Comparison of ENCODE assay signal across 19 cellular contexts in the genomic region with DNA sequence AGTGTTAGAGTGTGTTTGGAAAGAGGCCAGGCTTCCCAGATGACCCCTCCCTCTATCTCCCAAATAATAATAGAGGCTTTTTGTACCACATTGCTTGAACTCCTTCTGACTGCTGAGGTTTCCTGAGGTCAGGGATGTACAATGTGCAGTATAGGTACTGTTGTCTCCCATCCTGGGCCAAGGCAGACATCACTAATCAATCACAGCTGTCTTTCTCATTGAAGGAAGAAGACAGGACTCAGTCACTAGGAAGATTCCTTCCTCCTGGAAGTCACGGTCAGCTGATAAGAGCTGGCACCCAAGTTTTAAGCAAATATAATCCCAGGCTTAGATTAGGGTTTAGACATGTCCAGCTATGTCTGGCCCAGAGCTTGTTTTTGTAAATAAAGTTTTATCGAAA.
DNase-seq lines count a peak whose midpoint lies in the region; ATAC-seq, FAIRE-seq and TF ChIP-seq lines count a peak whose summit lies in the region.
"Had no signal": no experiment of that assay in that cellular context is flagged by ENCODE, and none has a peak within 500 bp of the region (broad histone marks: within the 10 kb centered on the region; RNA-seq: fewer than 3 reads in every experiment).

No MANE protein-coding gene starts in this region.

- peak overlapping the region; percentile 54; the same call in 2 of the 3 replicates for H3K4me2 ChIP-seq in A549
- H3K4me2 ChIP-seq in HCT116 (ENCODE audit: low read length) = peak overlapping the region; percentile 64
- H3K4me2 ChIP-seq in K562 (ENCODE audit: insufficient read depth, low read length) = no peak overlapping the region

- WGBS in A549 (ENCODE audit: missing lambda C conversion rate) = 43% methylated on average over 2 of the region's 2 CpGs
- WGBS in K562 (ENCODE audit: insufficient coverage, low coverage, missing lambda C conversion rate) = 0% methylated on average over 2 of the region's 2 CpGs

- H3K4me1 ChIP-seq in A549 (peaks cover 94% of the 10 kb centered on the region), HCT116 (ENCODE audit: control insufficient read depth in 1 of 2, insufficient read depth in 2 of 2, low read length in 2 of 2) (peaks cover 64 to 85% of the 10 kb centered on the region in 2 experiments), K562 (replicated peaks in 1 of 2; ENCODE audit: control insufficient read depth in 2 of 2, insufficient read depth in 2 of 2, low read length in 2 of 2) (no peaks in the 10 kb centered on the region)

- H3K4me3 Mint-ChIP-seq in nephron = no peak overlapping the region
- H3K4me3 Mint-ChIP-seq: activated CD4-positive, alpha-beta memory T cell treated with anti-CD3 and anti-CD28 coated beads for 36 hours; activated naive CD4-positive, alpha-beta T cell treated with anti-CD3 and anti-CD28 coated beads, Interleukin-2, amount 50 U/mL, for 24 hours; activated T-cell treated with anti-CD3 and anti-CD28 coated beads, Interleukin-2, amount 50 U/mL, for 24 hours had no signal

- H3K9ac ChIP-seq in HCT116 (ENCODE audit: low read length) (no peak overlapping the region), K562 (ENCODE audit: insufficient read depth in 1 of 2, low read depth in 2 of 2, low read length in 2 of 2) (no peak overlapping the region)

- RAD21 ChIA-PET in HCT116 (lab: Charles Lee; ENCODE audit: low non-redundant PET in 1 of 2, low total read pairs in 2 of 2, uncharacterized antibody in 2 of 2, unreplicated experiment in 2 of 2) = no interaction called here

- H4K20me1 ChIP-seq in HCT116 (ENCODE audit: insufficient read depth) = no peaks in the 10 kb centered on the region
- no peaks in the 10 kb centered on the region for H4K20me1 ChIP-seq in K562 (replicated peaks; ENCODE audit: control insufficient read depth, insufficient read depth, low read length)

- peaks cover 4% of the 10 kb centered on the region for H3K9me3 Mint-ChIP-seq in nephron
- H3K9me3 Mint-ChIP-seq: activated naive CD4-positive, alpha-beta T cell treated with anti-CD3 and anti-CD28 coated beads, Interleukin-2, amount 50 U/mL, for 24 hours had no signal

- in situ Hi-C loops in K562 (cut with MboI) = no loop called here

- no peaks in the 10 kb centered on the region for H3K9me2 ChIP-seq in HCT116 (ENCODE audit: insufficient read depth)

- intact Hi-C loops in HCT116 (cut with micrococcal nuclease) = no loop called here
- intact Hi-C loops in K562 (cut with micrococcal nuclease) = no loop called here

- H3K27ac ChIP-seq in A549 (peak overlapping the region; percentile 94 to 96), HCT116 (ENCODE audit: low read depth, low read length) (peak overlapping the region; percentile 79; the same call in 1 of the 2 replicates), K562 (ENCODE audit: extremely low read depth, low read depth, low read length) (no peak overlapping the region)
- H3K27ac ChIP-seq: neutrophil, VCaP had no signal

- no TSS peak for BruUV-seq in HCT116 (replicated peaks; lab: Mats Ljungman, UMichigan)
- BruUV-seq in K562 (replicated peaks; lab: Mats Ljungman, UMichigan) = no TSS peak

- CTCF ChIA-PET in A549 (lab: Yijun Ruan, JAX) = interaction anchor here (1.4 to 1.6 kb wide), 2 partner anchors 105 to 220 kb away, joined by 3 to 4 read pairs; no protein-coding TSS in a partner anchor
- CTCF ChIA-PET in HCT116 (lab: Charles Lee) = no interaction called here
- CTCF ChIA-PET in K562 (lab: Yijun Ruan, JAX; ENCODE audit: low intra/inter-chr PET ratio) = no interaction called here

- H3K79me2 ChIP-seq in HCT116 (ENCODE audit: insufficient read depth, low read length) (no peaks in the 10 kb centered on the region), K562 (ENCODE audit: control insufficient read depth, insufficient read depth, low read length) (no peaks in the 10 kb centered on the region)

- TF ChIP-seq RAD21 in A549 (conservative IDR thresholded peaks at IDR 0.05 in 1 of 2, IDR thresholded peaks at IDR 0.05 in 1 of 2) = no peak
- no peak for TF ChIP-seq RAD21 in HCT116 (IDR thresholded peaks at IDR 0.05; ENCODE audit: low read depth)
- no peak for TF ChIP-seq RAD21 in K562 (CRISPR knock-in tag; conservative IDR thresholded peaks at IDR 0.05 in 1 of 2, IDR thresholded peaks at IDR 0.05 in 1 of 2)

- ATAC-seq in A549 (no peak), HCT116 (no peak), K562 (no peak)

- H3K9me1 ChIP-seq in K562 (ENCODE audit: control insufficient read depth, insufficient read depth, low read length) = no peaks in the 10 kb centered on the region

- H3K4me1 Mint-ChIP-seq in nephron = peaks cover 58% of the 10 kb centered on the region
- H3K4me1 Mint-ChIP-seq: activated naive CD4-positive, alpha-beta T cell treated with anti-CD3 and anti-CD28 coated beads, Interleukin-2, amount 50 U/mL, for 24 hours had no signal

- H3K27ac Mint-ChIP-seq in nephron = peak overlapping the region in 2 of 3 experiments; percentile 88 to 96
- H3K27ac Mint-ChIP-seq: activated CD4-positive, alpha-beta memory T cell treated with anti-CD3 and anti-CD28 coated beads for 36 hours; activated naive CD4-positive, alpha-beta T cell treated with anti-CD3 and anti-CD28 coated beads, Interleukin-2, amount 50 U/mL, for 24 hours; activated T-cell treated with anti-CD3 and anti-CD28 coated beads, Interleukin-2, amount 50 U/mL, for 24 hours had no signal

- H3K36me3 Mint-ChIP-seq in nephron (ENCODE audit: low read depth) = no peaks in the 10 kb centered on the region
- H3K36me3 Mint-ChIP-seq: activated CD4-positive, alpha-beta memory T cell treated with anti-CD3 and anti-CD28 coated beads for 36 hours; activated naive CD4-positive, alpha-beta T cell treated with anti-CD3 and anti-CD28 coated beads, Interleukin-2, amount 50 U/mL, for 24 hours had no signal

- no peak overlapping the region for H2AFZ ChIP-seq in HCT116 (ENCODE audit: low read depth, low read length, poor library complexity, severe bottlenecking)
- H2AFZ ChIP-seq in K562 (ENCODE audit: low read depth, low read length) = no peak overlapping the region

- peaks cover 3% of the 10 kb centered on the region; the same call in 1 of the 2 replicates for H3K27me3 ChIP-seq in HCT116 (ENCODE audit: insufficient read depth, low read length)
- H3K27me3 ChIP-seq in K562 (ENCODE audit: control insufficient read depth in 2 of 2, insufficient read depth in 2 of 2, low read length in 2 of 2) = no peaks in the 10 kb centered on the region
- H3K27me3 ChIP-seq: upper lobe of left lung had no signal

- POLR2A ChIA-PET in A549 (lab: Yijun Ruan, JAX) (interaction anchor here (1.1 kb wide), 1 partner anchor 217 kb away, joined by 3 read pairs; no protein-coding TSS in a partner anchor), HCT116 (lab: Charles Lee) (no interaction called here), K562 (lab: Yijun Ruan, JAX) (interaction anchor here (0.6 kb wide), 1 partner anchor 271 kb away, joined by 3 read pairs; no protein-coding TSS in a partner anchor)

- H3K36me3 ChIP-seq in HCT116 (ENCODE audit: control insufficient read depth in 1 of 2, insufficient read depth in 2 of 2, low read length in 2 of 2) (no peaks in the 10 kb centered on the region), K562 (ENCODE audit: control insufficient read depth, insufficient read depth, low read length) (no peaks in the 10 kb centered on the region)
- H3K36me3 ChIP-seq: neutrophil, upper lobe of left lung had no signal

- H3K27me3 Mint-ChIP-seq in nephron (ENCODE audit: low read depth) = no peaks in the 10 kb centered on the region

- no peak for TF ChIP-seq POLR2A in A549 (IDR thresholded peaks at IDR 0.05; ENCODE audit: low read length)
- no peak for TF ChIP-seq POLR2A in HCT116 (IDR thresholded peaks at IDR 0.05; ENCODE audit: borderline replicate concordance, extremely low read depth, insufficient read depth, insufficient read length)
- no peak for TF ChIP-seq POLR2A in K562 (conservative IDR thresholded peaks at IDR 0.05)

- TF ChIP-seq CTCF in A549 (IDR thresholded peaks at IDR 0.05) = no peak
- TF ChIP-seq CTCF in HCT116 (IDR thresholded peaks at IDR 0.05 in 2 of 3, conservative IDR thresholded peaks at IDR 0.05 in 1 of 3; ENCODE audit: borderline replicate concordance in 1 of 3, insufficient read depth in 1 of 3, low read depth in 2 of 3, low read length in 2 of 3) = no peak
- no peak for TF ChIP-seq CTCF in K562 (IDR thresholded peaks at IDR 0.05 in 2 of 3, conservative IDR thresholded peaks at IDR 0.05 in 1 of 3; ENCODE audit: insufficient read depth in 2 of 3, low read depth in 1 of 3, low read length in 3 of 3)
- TF ChIP-seq CTCF in nephron (IDR thresholded peaks at IDR 0.05; ENCODE audit: unreplicated experiment in 3 of 3) = no peak

- DNase-seq in A549 (ENCODE audit: low read depth in 1 of 2, low spot score in 1 of 2) (peak in 1 of 2 experiments; percentile 38), HCT116 (ENCODE audit: low read depth, low spot score) (no peak), K562 (ENCODE audit: extremely low read depth in 1 of 4, low spot score in 3 of 4) (no peak), NCI-H1694 treated with DMSO at 0.1 percent for 48 hours (lab: John Stamatoyannopoulos, UW) (no peak), NCI-H524 (lab: John Stamatoyannopoulos, UW) (no peak)
- DNase-seq in activated CD8-positive, alpha-beta memory T cell treated with anti-CD3 and anti-CD28 coated beads for 24 hours = no peak
- DNase-seq: activated CD4-positive, alpha-beta memory T cell treated with anti-CD3 and anti-CD28 coated beads for 36 hours; activated T-cell treated with anti-CD3 and anti-CD28 coated beads, Interleukin-2, amount 50 U/mL, for 24 hours; cortex of kidney; GOT3; MV-4-11; NCI-H2107; right cardiac atrium; stimulated activated naive CD4-positive, alpha-beta T cell; upper lobe of left lung had no signal

- H3K9me3 ChIP-seq in A549 (0 out of 3 replicates have a peak, but pooled peaks cover 5% of the 10 kb centered on the region), HCT116 (ENCODE audit: control insufficient read depth in 1 of 2, insufficient read depth in 1 of 2, low read depth in 1 of 2, low read length in 2 of 2) (no peaks in the 10 kb centered on the region), K562 (replicated peaks; ENCODE audit: control insufficient read depth, insufficient read depth, low read depth, low read length) (no peaks in the 10 kb centered on the region)
- H3K9me3 ChIP-seq: neutrophil, upper lobe of left lung had no signal

- no peak for TF ChIP-seq EP300 in A549 (IDR thresholded peaks at IDR 0.05)
- TF ChIP-seq EP300 in K562 (IDR thresholded peaks at IDR 0.05; ENCODE audit: low read length) = no peak

- H3K4me3 ChIP-seq in A549 = no peak overlapping the region
- no peak overlapping the region for H3K4me3 ChIP-seq in HCT116 (replicated peaks in 1 of 2; ENCODE audit: low read depth in 1 of 2, low read length in 2 of 2)
- H3K4me3 ChIP-seq in K562 = no peak overlapping the region
- H3K4me3 ChIP-seq: upper lobe of left lung had no signal

- FAIRE-seq in A549 (lab: Jason Lieb, UNC) (no peak), K562 (lab: Jason Lieb, UNC) (no peak)

TF ChIP-seq in A549, 52 proteins besides CTCF, POLR2A, EP300 and RAD21 (continues in another document):
- TF ChIP-seq HOXA7 (CRISPR knock-in tag; IDR thresholded peaks at IDR 0.05) = no peak
- TF ChIP-seq KDM5A (IDR thresholded peaks at IDR 0.05) = no peak

TF ChIP-seq in HCT116, 20 proteins besides CTCF, POLR2A, EP300 and RAD21 (continues in another document):
- no peak for TF ChIP-seq FOSL1 (IDR thresholded peaks at IDR 0.05; ENCODE audit: low read depth)
